In the genomic region with DNA sequence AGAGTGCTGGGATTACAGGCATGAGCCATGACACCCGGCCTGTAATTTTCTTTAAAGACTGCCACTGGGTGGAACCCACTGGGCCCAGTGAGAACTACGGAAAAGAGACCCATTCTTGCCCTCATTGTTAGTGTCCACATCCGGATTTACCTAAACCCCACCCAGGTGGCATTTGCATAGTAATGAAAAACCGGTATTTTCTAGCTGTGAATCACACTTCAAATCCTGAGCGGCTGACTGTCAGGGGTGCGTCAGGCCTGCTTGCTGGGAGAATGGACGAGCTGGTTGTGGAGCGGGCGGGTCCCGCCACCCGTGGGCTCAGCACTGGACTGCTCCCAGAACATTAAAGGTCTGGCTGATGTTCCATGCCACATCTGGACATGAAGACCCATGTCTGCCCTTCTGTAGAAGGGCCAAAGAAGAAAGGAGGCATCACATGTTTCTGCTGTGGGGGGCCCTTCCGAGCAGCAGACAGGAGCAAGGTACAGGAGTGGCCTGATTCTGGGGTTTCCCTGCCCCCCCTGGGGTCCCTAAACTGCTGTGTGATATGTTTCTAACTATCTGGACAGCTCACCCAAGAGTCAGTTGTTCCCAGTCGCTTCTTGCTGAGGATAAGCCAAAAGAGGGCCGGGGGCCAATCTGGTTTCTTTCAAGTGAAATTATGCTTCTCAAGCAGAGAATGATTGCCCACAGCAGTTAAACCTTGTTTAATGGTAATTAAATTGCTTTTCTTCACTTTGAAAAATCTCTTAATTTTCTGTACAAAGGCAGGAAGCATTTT, we compare ENCODE assay signal across 16 cellular contexts. TPM values are rescaled to one million over a fixed set of nuclear protein-coding genes. Genes with fewer than 3 reads are reported as not detected.
DNase-seq lines count a peak whose midpoint lies in the region; ATAC-seq, FAIRE-seq and TF ChIP-seq lines count a peak whose summit lies in the region.
"Had no signal": no experiment of that assay in that cellular context is flagged by ENCODE, and none has a peak within 500 bp of the region (broad histone marks: within the 10 kb centered on the region; RNA-seq: fewer than 3 reads in every experiment).

No MANE protein-coding gene starts in this region.

- 83 to 87% (median 86%) methylated on average over 14 of the region's 14 CpGs for WGBS in small intestine, 3 donors

- in situ Hi-C loops in gastrocnemius medialis (cut with MboI; ENCODE audit: low sequenced_read_pairs in 4 of 4): no loop called here

- H3K4me1 ChIP-seq in HEK293 (ENCODE audit: control insufficient read depth, insufficient read depth, low read length) (peaks cover 5% of the 10 kb centered on the region; the same call in 1 of the 2 replicates), iPS-20b (ENCODE audit: insufficient read depth, low read length) (peaks cover 26% of the 10 kb centered on the region; the same call in 1 of the 2 replicates), gastrocnemius medialis (peaks cover 93 to 97% of the 10 kb centered on the region in 2 donors), small intestine (ENCODE audit: control insufficient read depth in 2 of 2, insufficient read depth in 1 of 2, low read depth in 1 of 2, low read length in 1 of 2) (no peaks in the 10 kb centered on the region)
- H3K4me1 ChIP-seq: uterus had no signal

- CTCF ChIA-PET in HEK293 (lab: Yijun Ruan, JAX): no interaction called here

- POLR2A ChIA-PET in HEK293 (lab: Yijun Ruan, JAX): interaction anchor here (0.6 kb wide), 1 partner anchor 88 kb away, joined by 3 read pairs; no protein-coding TSS in a partner anchor

- no peak for TF ChIP-seq POLR2A in gastrocnemius medialis (IDR thresholded peaks at IDR 0.05)

- ATAC-seq in gastrocnemius medialis (no peak), HG03039 (IDR thresholded peaks at IDR 0.05; ENCODE audit: unreplicated experiment) (no peak)
- ATAC-seq: activated CD4-positive, alpha-beta T cell treated with anti-CD3 and anti-CD28 coated beads for 36 hours had no signal

- no peaks in the 10 kb centered on the region for H3K9me3 ChIP-seq in HEK293 (ENCODE audit: control insufficient read depth, insufficient read depth, low read depth, low read length)
- H3K9me3 ChIP-seq in WERI-Rb-1 (ENCODE audit: severe bottlenecking): no peaks in the 10 kb centered on the region
- H3K9me3 ChIP-seq in iPS-20b (ENCODE audit: insufficient read depth, low read depth, low read length): no peaks in the 10 kb centered on the region
- no peaks in the 10 kb centered on the region for H3K9me3 ChIP-seq in gastrocnemius medialis
- no peaks in the 10 kb centered on the region for H3K9me3 ChIP-seq in small intestine (ENCODE audit: control insufficient read depth, low read depth)
- H3K9me3 ChIP-seq: sigmoid colon, SJCRH30, uterus had no signal

- no peak for FAIRE-seq in small intestine (lab: Jason Lieb, UNC)

- H3K4me3 ChIP-seq in HEK293 (ENCODE audit: low read depth, low read length) (no peak overlapping the region), WERI-Rb-1 (ENCODE audit: low read depth, low read length) (no peak overlapping the region), iPS-20b (ENCODE audit: low read length) (peak overlapping the region; percentile 24), gastrocnemius medialis (peak overlapping the region; percentile 5 to 26 (median 20)), small intestine (ENCODE audit: low read depth in 1 of 2, low read length in 2 of 2) (no peak overlapping the region)
- H3K4me3 ChIP-seq: sigmoid colon, SJCRH30, uterus had no signal

- 0 out of 2 replicates have a peak overlapping the region, but pooled peaks have one; percentile 11 for H3K27ac ChIP-seq in HEK293 (ENCODE audit: extremely low read depth, low read depth, low read length)
- H3K27ac ChIP-seq in WERI-Rb-1: peak overlapping the region; percentile 51
- H3K27ac ChIP-seq in iPS-20b (ENCODE audit: low read length): peak overlapping the region; percentile 53
- H3K27ac ChIP-seq in gastrocnemius medialis: peak overlapping the region; percentile 94 to 98 (median 96)
- H3K27ac ChIP-seq in small intestine (ENCODE audit: low read depth in 1 of 2, low read length in 1 of 2): no peak overlapping the region
- H3K27ac ChIP-seq: sigmoid colon, SJCRH30, uterus had no signal

- TF ChIP-seq CTCF in HEK293 (tag by site-specific recombination; IDR thresholded peaks at IDR 0.05) (no peak), WERI-Rb-1 (IDR thresholded peaks at IDR 0.05; ENCODE audit: low read depth, low read length) (no peak), gastrocnemius medialis (IDR thresholded peaks at IDR 0.05 in 4 of 5, conservative IDR thresholded peaks at IDR 0.05 in 1 of 5) (no peak)

- intact Hi-C loops in gastrocnemius medialis (cut with DNase I; ENCODE audit: low total_unique reads): no loop called here

- DNase-seq in WERI-Rb-1 (no peak), gastrocnemius medialis (no peak), cerebellar nuclear complex (lab: John Stamatoyannopoulos, UW) (no peak), small intestine (no peak), NCI-H446 (lab: John Stamatoyannopoulos, UW) (no peak)
- DNase-seq: activated CD4-positive, alpha-beta T cell treated with anti-CD3 and anti-CD28 coated beads for 36 hours; activated effector memory CD4-positive, alpha-beta T cell treated with Interleukin-2 at 50 U/mL for 16 hours; caudate nucleus; CD4-positive, alpha-beta memory T cell; MV-4-11; sigmoid colon; uterus had no signal

- H3K9ac ChIP-seq in iPS-20b (ENCODE audit: low read depth, low read length): peak overlapping the region; percentile 43; the same call in 1 of the 2 replicates

- H3K27me3 ChIP-seq in WERI-Rb-1 (ENCODE audit: insufficient read depth, low read depth, severe bottlenecking) (no peaks in the 10 kb centered on the region), iPS-20b (ENCODE audit: insufficient read depth, low read length) (no peaks in the 10 kb centered on the region), gastrocnemius medialis (no peaks in the 10 kb centered on the region), small intestine (ENCODE audit: control insufficient read depth in 2 of 2, insufficient read depth in 2 of 2, low read length in 2 of 2) (no peaks in the 10 kb centered on the region)
- H3K27me3 ChIP-seq: sigmoid colon, SJCRH30, uterus had no signal

- no peaks in the 10 kb centered on the region for H3K36me3 ChIP-seq in HEK293 (ENCODE audit: control insufficient read depth in 2 of 2, insufficient read depth in 1 of 2, low read length in 2 of 2)
- H3K36me3 ChIP-seq in WERI-Rb-1: no peaks in the 10 kb centered on the region
- H3K36me3 ChIP-seq in iPS-20b (ENCODE audit: insufficient read depth, low read depth, low read length): no peaks in the 10 kb centered on the region
- no peaks in the 10 kb centered on the region for H3K36me3 ChIP-seq in gastrocnemius medialis
- no peaks in the 10 kb centered on the region for H3K36me3 ChIP-seq in small intestine (ENCODE audit: control insufficient read depth in 2 of 2, insufficient read depth in 2 of 2, low read length in 2 of 2)
- H3K36me3 ChIP-seq: sigmoid colon, uterus had no signal

TF ChIP-seq in HEK293, 187 proteins besides CTCF, POLR2A, EP300 and RAD21:
- TF ChIP-seq ZBTB17 (tag by site-specific recombination; IDR thresholded peaks at IDR 0.05) (no peak), WT1 (tag by site-specific recombination; IDR thresholded peaks at IDR 0.05) (no peak), ZNF10 (tag by site-specific recombination; IDR thresholded peaks at IDR 0.05) (no peak), ZNF174 (tag by site-specific recombination; IDR thresholded peaks at IDR 0.05) (no peak), ZNF610 (tag by site-specific recombination; IDR thresholded peaks at IDR 0.05; ENCODE audit: borderline replicate concordance) (no peak), ZNF146 (tag by site-specific recombination; IDR thresholded peaks at IDR 0.05) (no peak), GLI2 (tag by site-specific recombination; IDR thresholded peaks at IDR 0.05; ENCODE audit: borderline replicate concordance, low read depth) (no peak), ZSCAN30 (tag by site-specific recombination; IDR thresholded peaks at IDR 0.05) (no peak), ZNF677 (tag by site-specific recombination; IDR thresholded peaks at IDR 0.05) (no peak), KLF16 (tag by site-specific recombination; IDR thresholded peaks at IDR 0.05) (no peak), ZNF324 (tag by site-specific recombination; IDR thresholded peaks at IDR 0.05) (no peak), ZNF121 (tag by site-specific recombination; IDR thresholded peaks at IDR 0.05) (no peak), ZNF785 (tag by site-specific recombination; IDR thresholded peaks at IDR 0.05) (no peak), ZSCAN23 (tag by site-specific recombination; IDR thresholded peaks at IDR 0.05) (no peak), ZNF544 (tag by site-specific recombination; IDR thresholded peaks at IDR 0.05) (no peak), ZNF280C (tag by site-specific recombination; IDR thresholded peaks at IDR 0.05) (no peak)

RNA-seq across cellular contexts. Expression of gene KIAA1217, which starts 46.4 kb away (rescaled TPM):
- 100 to 1,000 TPM; 152 to 266 (median 155) TPM for total RNA-seq in gastrocnemius medialis
- 10 to 100 TPM in 1 of 3 donors, 1 to 10 TPM in 2; 9.0 to 12.7 (median 9.4) TPM for polyA plus RNA-seq in small intestine

Comparison
In these comparisons a context has a peak if more than half of its experiments do, and no peak if none do; other contexts are left out.
1. H3K27ac ChIP-seq: peak in HEK293 (single experiment), WERI-Rb-1 (single experiment), iPS-20b (single experiment) and gastrocnemius medialis (4 of 4); none in small intestine (0 of 2).
2. H3K4me3 ChIP-seq: peak in iPS-20b (single experiment) and gastrocnemius medialis (4 of 4); none in HEK293 (single experiment), WERI-Rb-1 (single experiment) and small intestine (0 of 2).